In the genomic region with DNA sequence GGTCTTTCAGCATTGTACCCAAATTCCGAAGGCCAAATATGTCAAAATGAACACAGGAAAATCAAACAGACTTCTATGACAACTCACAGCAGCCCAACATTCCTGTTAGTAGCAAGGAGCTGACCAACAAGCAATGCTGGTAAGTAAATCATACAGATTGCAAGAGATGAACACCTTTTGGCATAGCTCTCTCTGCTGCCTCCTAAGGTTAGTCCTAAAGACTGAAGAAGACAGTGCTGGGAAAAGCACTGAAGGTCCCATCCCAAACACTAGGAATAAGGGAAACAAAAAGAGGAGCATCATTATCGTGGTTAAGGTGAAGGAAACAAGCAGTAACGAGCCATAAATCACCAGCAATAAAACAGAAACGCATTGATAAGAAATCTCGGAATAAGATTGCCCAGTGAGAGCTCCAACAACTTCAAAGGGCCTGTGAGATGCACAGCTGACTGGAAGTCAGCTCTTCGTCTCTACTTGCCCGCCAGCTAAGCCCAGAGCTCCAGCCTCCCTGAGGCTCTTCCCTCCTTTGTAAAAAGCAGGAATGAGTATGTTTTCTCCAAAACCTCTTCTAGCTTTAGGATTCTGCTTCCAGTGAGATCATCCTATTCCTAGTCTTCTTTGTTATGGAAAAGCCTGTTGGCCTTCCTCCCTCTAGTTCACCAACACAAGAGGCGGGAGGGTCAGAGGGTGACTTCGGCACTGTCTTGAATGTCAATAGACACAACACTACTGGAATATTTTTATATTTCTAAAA, we compare ENCODE assay signal across 14 cellular contexts.
DNase-seq lines count a peak whose midpoint lies in the region; ATAC-seq and TF ChIP-seq lines count a peak whose summit lies in the region.
"Had no signal": no experiment of that assay in that cellular context is flagged by ENCODE, and none has a peak within 500 bp of the region (broad histone marks: within the 10 kb centered on the region; RNA-seq: fewer than 3 reads in every experiment).

No MANE protein-coding gene starts in this region.

- H3K4me3 Mint-ChIP-seq in memory B cell = no peak overlapping the region
- H3K4me3 Mint-ChIP-seq: stimulated activated naive CD8-positive, alpha-beta T cell treated with anti-CD3 and anti-CD28 coated beads, Interleukin-15, Interleukin-2, amounts not matched to agents 100 ng/mL and 50 ng/mL, for 24 hours had no signal

- peaks cover 9% of the 10 kb centered on the region for H3K36me3 Mint-ChIP-seq in memory B cell

- H3K9me3 ChIP-seq in DND-41 (ENCODE audit: insufficient read depth, low read length, severe bottlenecking) (no peaks in the 10 kb centered on the region), HUES48 (ENCODE audit: control insufficient read depth, insufficient read depth, low read length) (no peaks in the 10 kb centered on the region)
- H3K9me3 ChIP-seq: left ventricle myocardium inferior, Peyer's patch had no signal

- ATAC-seq in DND-41 (ENCODE audit: insufficient read depth, low read depth) = no peak
- ATAC-seq in memory B cell (ENCODE audit: low read depth) = no peak
- no peak for ATAC-seq in GM21619 (IDR thresholded peaks at IDR 0.05; ENCODE audit: unreplicated experiment)
- ATAC-seq: sciatic nerve had no signal

- TF ChIP-seq CTCF in DND-41 (IDR thresholded peaks at IDR 0.05; ENCODE audit: borderline replicate concordance, extremely low read depth, low read length, poor library complexity, severe bottlenecking) (peak; percentile 5), astrocyte of the cerebellum (IDR thresholded peaks at IDR 0.05; ENCODE audit: low read depth, low read length, missing control alignments) (peak; percentile 1)

- H3K4me1 Mint-ChIP-seq in memory B cell = peaks cover 2% of the 10 kb centered on the region

- no peak overlapping the region for H3K27ac ChIP-seq in DND-41 (ENCODE audit: low read length)
- peak overlapping the region; percentile 93 for H3K27ac ChIP-seq in HUES48 (ENCODE audit: low read depth, low read length)
- H3K27ac ChIP-seq: left ventricle myocardium inferior had no signal

- peak overlapping the region; percentile 53 for H3K27ac Mint-ChIP-seq in memory B cell

- H4K20me1 ChIP-seq in DND-41 (ENCODE audit: insufficient read depth, low read length) = no peaks in the 10 kb centered on the region

- no peaks in the 10 kb centered on the region for H3K79me2 ChIP-seq in DND-41 (ENCODE audit: insufficient read depth, low read length)

- in situ Hi-C loops in astrocyte of the cerebellum (cut with HindIII; ENCODE audit: low sequenced_read_pairs) = no loop called here

- H3K9ac ChIP-seq in DND-41 (ENCODE audit: low read depth, low read length) = no peak overlapping the region
- peak overlapping the region; percentile 51 for H3K9ac ChIP-seq in HUES48 (ENCODE audit: low read depth, low read length)

- no peaks in the 10 kb centered on the region for H3K4me1 ChIP-seq in DND-41 (ENCODE audit: insufficient read depth, low read length)
- H3K4me1 ChIP-seq in HUES48 (ENCODE audit: control insufficient read depth, insufficient read depth, low read length) = peaks cover 21% of the 10 kb centered on the region
- H3K4me1 ChIP-seq: left ventricle myocardium inferior had no signal

- H3K4me2 ChIP-seq in DND-41 (ENCODE audit: insufficient read depth, low read length) = no peak overlapping the region

- DNase-seq in DND-41 (no peak), astrocyte of the cerebellum (ENCODE audit: low read depth) (no peak), memory B cell (ENCODE audit: low spot score in 2 of 2) (no peak), DMS153 (lab: John Stamatoyannopoulos, UW) (no peak), RPMI8226 (no peak)
- DNase-seq: activated gamma-delta T cell treated with Interleukin-2 at 50 U/mL for 16 hours, left ventricle myocardium inferior, NCI-H146, NCI-H524, Peyer's patch had no signal

- H3K36me3 ChIP-seq in DND-41 (ENCODE audit: insufficient read depth, low read length) (peaks cover 64% of the 10 kb centered on the region), HUES48 (ENCODE audit: control insufficient read depth, insufficient read depth, low read length) (peaks cover 65% of the 10 kb centered on the region)

- H3K27me3 ChIP-seq in DND-41 (ENCODE audit: insufficient read depth, low read length, poor library complexity) = no peaks in the 10 kb centered on the region
- H3K27me3 ChIP-seq in HUES48 (ENCODE audit: control insufficient read depth, insufficient read depth, low read length) = no peaks in the 10 kb centered on the region
- H3K27me3 ChIP-seq: Peyer's patch had no signal

- H3K4me3 ChIP-seq in DND-41 (ENCODE audit: low read depth in 1 of 2, low read length in 2 of 2) (no peak overlapping the region), HUES48 (ENCODE audit: low read depth, low read length) (no peak overlapping the region), astrocyte of the cerebellum (ENCODE audit: low read depth, low read length) (no peak overlapping the region)
- H3K4me3 ChIP-seq: left ventricle myocardium inferior, Peyer's patch had no signal

- no peaks in the 10 kb centered on the region for H3K9me3 Mint-ChIP-seq in memory B cell
- H3K9me3 Mint-ChIP-seq: stimulated activated naive CD8-positive, alpha-beta T cell treated with anti-CD3 and anti-CD28 coated beads, Interleukin-15, Interleukin-2, amounts not matched to agents 100 ng/mL and 50 ng/mL, for 24 hours had no signal

- H3K27me3 Mint-ChIP-seq in memory B cell = no peaks in the 10 kb centered on the region
- H3K27me3 Mint-ChIP-seq: stimulated activated naive CD8-positive, alpha-beta T cell treated with anti-CD3 and anti-CD28 coated beads, Interleukin-15, Interleukin-2, amounts not matched to agents 100 ng/mL and 50 ng/mL, for 24 hours had no signal

- H2AFZ ChIP-seq in DND-41 (ENCODE audit: low read depth, low read length) = no peak overlapping the region
